ENCODE assay signal across 19 cellular contexts in the genomic region with DNA sequence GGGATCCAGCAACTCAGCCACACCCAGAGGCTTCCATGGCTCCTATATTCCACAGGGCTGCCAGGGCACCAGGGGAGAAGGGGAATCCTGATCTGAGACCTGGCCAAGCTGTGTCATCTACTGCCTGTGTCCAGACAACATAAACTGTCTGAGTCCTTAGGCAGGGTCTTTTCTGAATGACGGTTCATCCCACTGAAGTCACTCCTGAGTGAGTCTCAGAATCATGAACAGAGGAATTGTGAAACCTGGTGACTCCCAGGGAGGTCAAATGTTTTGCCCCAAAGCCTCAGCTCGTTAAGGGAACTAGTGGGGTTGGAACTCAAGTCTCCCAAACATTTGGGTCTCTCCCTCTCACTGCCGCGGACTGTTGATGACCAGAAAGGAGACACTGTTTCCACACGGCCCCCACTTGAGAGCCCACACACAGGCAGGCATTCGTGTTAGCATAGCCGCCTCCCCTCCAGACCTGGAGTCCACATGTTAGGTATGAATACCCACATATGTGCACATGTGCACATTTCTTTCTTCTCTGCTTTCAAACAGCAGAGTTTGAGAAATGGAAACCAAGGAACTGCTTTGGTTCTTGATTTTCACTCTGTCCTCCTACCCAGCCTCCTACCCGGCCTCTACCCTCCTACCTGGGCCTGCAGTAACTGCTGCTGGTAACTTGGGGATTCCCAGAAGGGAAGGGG.
"Had no signal": no experiment of that assay in that cellular context is flagged by ENCODE, and none has a peak within 500 bp of the region (broad histone marks: within the 10 kb centered on the region; RNA-seq: fewer than 3 reads in every experiment).

No MANE protein-coding gene starts in this region.

- H3K27me3 ChIP-seq: pancreas, sigmoid colon, spleen, tibial nerve had no signal

- H3K9me3 ChIP-seq: mucosa of descending colon, pancreas, sigmoid colon, spleen, tibial nerve had no signal

- ATAC-seq: activated CD4-positive, alpha-beta T cell treated with anti-CD3 and anti-CD28 coated beads for 36 hours; activated T-helper 17 cell treated with anti-CD3 and anti-CD28 coated beads, Interleukin-2, amount 50 U/mL, for 72 hours; left ventricle myocardium superior; mucosa of descending colon; pancreas had no signal

- H3K36me3 Mint-ChIP-seq: activated CD4-positive, alpha-beta memory T cell treated with anti-CD3 and anti-CD28 coated beads for 36 hours; naive B cell had no signal

- H3K4me3 ChIP-seq: mucosa of descending colon, pancreas, sigmoid colon, spleen, tibial nerve had no signal

- DNase-seq: activated CD4-positive, alpha-beta memory T cell treated with anti-CD3 and anti-CD28 coated beads for 36 hours; activated CD4-positive, alpha-beta T cell treated with anti-CD3 and anti-CD28 coated beads for 36 hours; activated naive CD4-positive, alpha-beta T cell treated with anti-CD3 and anti-CD28 coated beads for 36 hours; activated T-cell treated with anti-CD3 and anti-CD28 coated beads, Interleukin-2, amount 50 U/mL, for 1 hour; aorta; cerebellar nuclear complex; effector CD4-positive, alpha-beta T cell; head of caudate nucleus; left ventricle myocardium superior; mucosa of descending colon; naive B cell; pancreas; sigmoid colon; spleen; stimulated activated naive CD4-positive, alpha-beta T cell treated with Interleukin-2 at 50 U/mL for 16 hours; SW 1271; T-helper 2 cell had no signal

- H3K27ac Mint-ChIP-seq: activated CD4-positive, alpha-beta memory T cell treated with anti-CD3 and anti-CD28 coated beads for 36 hours; activated CD4-positive, alpha-beta T cell treated with anti-CD3 and anti-CD28 coated beads for 36 hours; activated naive CD4-positive, alpha-beta T cell treated with anti-CD3 and anti-CD28 coated beads for 36 hours; activated T-helper 17 cell treated with anti-CD3 and anti-CD28 coated beads, Interleukin-2, amount 50 U/mL, for 72 hours had no signal

- H3K27me3 Mint-ChIP-seq: activated CD4-positive, alpha-beta memory T cell treated with anti-CD3 and anti-CD28 coated beads for 36 hours; activated CD4-positive, alpha-beta T cell treated with anti-CD3 and anti-CD28 coated beads for 36 hours; activated T-helper 17 cell treated with anti-CD3 and anti-CD28 coated beads, Interleukin-2, amount 50 U/mL, for 72 hours; naive B cell had no signal

- H3K4me1 ChIP-seq: sigmoid colon had no signal

- H3K27ac ChIP-seq: pancreas, sigmoid colon, spleen, tibial nerve had no signal

- H3K4me1 Mint-ChIP-seq: activated CD4-positive, alpha-beta T cell treated with anti-CD3 and anti-CD28 coated beads for 36 hours; activated T-helper 17 cell treated with anti-CD3 and anti-CD28 coated beads, Interleukin-2, amount 50 U/mL, for 72 hours had no signal

- H3K4me3 Mint-ChIP-seq: activated CD4-positive, alpha-beta memory T cell treated with anti-CD3 and anti-CD28 coated beads for 36 hours; activated CD4-positive, alpha-beta T cell treated with anti-CD3 and anti-CD28 coated beads for 36 hours; activated naive CD4-positive, alpha-beta T cell treated with anti-CD3 and anti-CD28 coated beads for 36 hours; activated T-helper 17 cell treated with anti-CD3 and anti-CD28 coated beads, Interleukin-2, amount 50 U/mL, for 72 hours had no signal

- H3K36me3 ChIP-seq: pancreas, sigmoid colon, spleen, tibial nerve had no signal

- H3K9me3 Mint-ChIP-seq: activated CD4-positive, alpha-beta memory T cell treated with anti-CD3 and anti-CD28 coated beads for 36 hours; activated naive CD4-positive, alpha-beta T cell treated with anti-CD3 and anti-CD28 coated beads for 36 hours; activated T-helper 17 cell treated with anti-CD3 and anti-CD28 coated beads, Interleukin-2, amount 50 U/mL, for 72 hours; naive B cell had no signal
